ENCODE assay signal across 7 cellular contexts in genomic region chr6:53795254-53795701, GRCh38. TPM values are rescaled to one million over a fixed set of nuclear protein-coding genes. Genes with fewer than 3 reads are reported as not detected.
DNase-seq lines count a peak whose midpoint lies in the region; ATAC-seq and TF ChIP-seq lines count a peak whose summit lies in the region.

No MANE protein-coding gene starts in this region.

- H3K4me1 ChIP-seq in fibroblast of lung (ENCODE audit: control insufficient read depth, extremely low read depth, insufficient read depth, low read length): peaks cover 2% of the 10 kb centered on the region

- peak overlapping the region; percentile 95 for H3K4me2 ChIP-seq in fibroblast of lung (ENCODE audit: extremely low read depth, insufficient read depth, low read length)

- H2AFZ ChIP-seq in fibroblast of lung (ENCODE audit: low read length): peak overlapping the region; percentile 86

- peak overlapping the region; percentile 45 for H3K27ac Mint-ChIP-seq in osteocyte (ENCODE audit: unreplicated experiment)

- peaks cover 40% of the 10 kb centered on the region for H3K4me1 Mint-ChIP-seq in osteocyte (ENCODE audit: unreplicated experiment)

- H4K20me1 ChIP-seq in fibroblast of lung (ENCODE audit: control insufficient read depth, extremely low read depth, insufficient read depth, low read length): no peaks in the 10 kb centered on the region

- H3K36me3 Mint-ChIP-seq in osteocyte (ENCODE audit: unreplicated experiment): peaks cover 2% of the 10 kb centered on the region

- TF ChIP-seq CTCF in fibroblast of lung (conservative IDR thresholded peaks at IDR 0.05 in 1 of 2, IDR thresholded peaks at IDR 0.05 in 1 of 2; ENCODE audit: low read depth in 1 of 2, low read length in 2 of 2) (no peak), osteocyte (IDR thresholded peaks at IDR 0.05) (no peak)

- ATAC-seq in GM19023 (IDR thresholded peaks at IDR 0.05; ENCODE audit: unreplicated experiment): peak; percentile 25
- peak; percentile 4 for ATAC-seq in HG03108 (IDR thresholded peaks at IDR 0.05; ENCODE audit: unreplicated experiment)
- ATAC-seq in SK-N-SH treated with all-trans-retinoic acid at 6 μM for 48 hours: peak; percentile 51

- H3K9ac ChIP-seq in fibroblast of lung (ENCODE audit: insufficient read depth, low read length): peak overlapping the region; percentile 33

- peak overlapping the region; percentile 70 to 97 (median 89) for H3K4me3 ChIP-seq in fibroblast of lung (replicated peaks in 1 of 4; ENCODE audit: control extremely low read depth in 1 of 4, insufficient read depth in 1 of 4, low read depth in 3 of 4, low read length in 4 of 4)

- peaks cover 4% of the 10 kb centered on the region for H3K9me3 Mint-ChIP-seq in osteocyte (ENCODE audit: unreplicated experiment)

- peaks cover 11% of the 10 kb centered on the region for H3K79me2 ChIP-seq in fibroblast of lung (ENCODE audit: control insufficient read depth, insufficient read depth, low read length)

- no peaks in the 10 kb centered on the region for H3K27me3 ChIP-seq in fibroblast of lung (ENCODE audit: control insufficient read depth, insufficient read depth, low read length)

- H3K9me3 ChIP-seq in fibroblast of lung (ENCODE audit: control insufficient read depth, insufficient read depth, low read depth, low read length): no peaks in the 10 kb centered on the region

- H3K27ac ChIP-seq in fibroblast of lung (ENCODE audit: insufficient read depth, low read length): peak overlapping the region; percentile 16

- H3K27me3 Mint-ChIP-seq in osteocyte (ENCODE audit: unreplicated experiment): no peaks in the 10 kb centered on the region

- DNase-seq in fibroblast of lung (ENCODE audit: low read depth in 2 of 2) (no peak), osteocyte (ENCODE audit: extremely low spot score, unreplicated experiment) (no peak), foreskin melanocyte (no peak), NCI-H1048 (lab: John Stamatoyannopoulos, UW) (no peak)

- H3K4me3 Mint-ChIP-seq in osteocyte (ENCODE audit: unreplicated experiment): peak overlapping the region; percentile 98

- no peaks in the 10 kb centered on the region for H3K36me3 ChIP-seq in fibroblast of lung (ENCODE audit: control insufficient read depth, insufficient read depth, low read length)

TF ChIP-seq in SK-N-SH treated with all-trans-retinoic acid at 6 μM for 48 hours, 23 proteins besides CTCF, POLR2A, EP300 and RAD21:
- no peak for TF ChIP-seq ARNTL (CRISPR knock-in tag; IDR thresholded peaks at IDR 0.05; ENCODE audit: borderline replicate concordance, low read depth)
- no peak for TF ChIP-seq PATZ1 (CRISPR knock-in tag; IDR thresholded peaks at IDR 0.05; ENCODE audit: borderline replicate concordance)
- no peak for TF ChIP-seq ZC3H10 (CRISPR knock-in tag; IDR thresholded peaks at IDR 0.05)
- TF ChIP-seq TOX (CRISPR knock-in tag; IDR thresholded peaks at IDR 0.05; ENCODE audit: borderline replicate concordance): no peak
- TF ChIP-seq OSR1 (CRISPR knock-in tag; IDR thresholded peaks at IDR 0.05): no peak
- TF ChIP-seq SNAI2 (CRISPR knock-in tag; IDR thresholded peaks at IDR 0.05): no peak
- TF ChIP-seq CSRNP3 (CRISPR knock-in tag; IDR thresholded peaks at IDR 0.05): no peak
TF ChIP-seq in SK-N-SH treated with all-trans-retinoic acid at 6 μM for 48 hours: peak in this region for 0.

RNA-seq across cellular contexts. Expression of gene LRRC1, which starts 0.5 kb away (rescaled TPM):
- 7.2 and 12.1 TPM in 2 replicates for total RNA-seq in fibroblast of lung
- polyA plus RNA-seq in fibroblast of lung: 3.8 and 9.3 TPM in 2 replicates
- 3.1 and 6.3 TPM in 2 replicates for polyA plus RNA-seq in fibroblast of lung (2012)
- polyA minus RNA-seq in fibroblast of lung (ENCODE audit: low replicate concordance): 2.9 and 6.0 TPM in 2 replicates
- 7.4 and 7.6 TPM in 2 replicates for total RNA-seq in osteocyte
